5 cellular contexts compared by ENCODE assay signal in the genomic region with DNA sequence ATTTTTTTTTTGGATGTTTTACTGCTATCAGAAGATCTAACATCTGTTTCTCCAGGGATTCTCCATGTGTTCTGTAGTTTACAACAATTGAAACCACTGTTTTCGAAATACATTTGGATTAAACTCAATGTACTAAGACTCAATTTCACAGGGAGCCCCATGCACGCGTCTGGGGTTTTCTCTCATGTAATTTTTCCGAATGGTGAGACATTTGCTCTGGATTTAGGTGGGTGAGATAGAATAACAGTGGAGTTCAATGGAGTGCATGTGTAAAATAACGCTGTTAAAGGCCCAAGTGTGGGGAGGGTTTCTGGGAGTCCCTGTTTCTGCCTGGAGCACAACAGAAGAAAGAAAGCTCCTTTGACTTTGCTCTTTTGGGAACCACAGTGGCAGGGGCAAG.
"Had no signal": no experiment of that assay in that cellular context is flagged by ENCODE, and none has a peak within 500 bp of the region (broad histone marks: within the 10 kb centered on the region; RNA-seq: fewer than 3 reads in every experiment).

No MANE protein-coding gene starts in this region.

- H3K4me2 ChIP-seq: GM23338 had no signal

- H2AFZ ChIP-seq: GM23338 had no signal

- H3K27ac Mint-ChIP-seq: GM23338, H9 had no signal

- ATAC-seq: GM23338, K562 had no signal

- H3K4me3 Mint-ChIP-seq: GM23338, H9 had no signal

- H3K9me3 Mint-ChIP-seq: GM23338 had no signal

- H3K4me1 Mint-ChIP-seq: GM23338, H9 had no signal

- H3K4me3 ChIP-seq: GM23338, K562 had no signal

- DNase-seq: H9, HCEC 1CT, IMR-90 had no signal
